19 cellular contexts compared by ENCODE assay signal in genomic region chr1:64090436-64090835, GRCh38.
"Had no signal": no experiment of that assay in that cellular context is flagged by ENCODE, and none has a peak within 500 bp of the region (broad histone marks: within the 10 kb centered on the region; RNA-seq: fewer than 3 reads in every experiment).

No MANE protein-coding gene starts in this region.

- H3K27ac ChIP-seq: RWPE1 had no signal

- DNase-seq: IMR-90, Karpas-422, KG1, MG63, NCI-H1092, NCI-H1105 treated with DMSO at 0.1 percent for 48 hours, NCI-H1417 treated with DMSO at 0.1 percent for 48 hours, NCI-H146, NCI-H1694 treated with DMSO at 0.1 percent for 48 hours, NCI-H1930, NCI-H2081, NCI-H2107, NCI-H2227 treated with DMSO at 0.1 percent for 48 hours, NCI-H69, NCI-H774, PC-3, SHP77, SK-N-SH had no signal

- H3K36me3 ChIP-seq: MG63 had no signal

- H3K4me3 ChIP-seq: MG63 had no signal

- H3K9me3 ChIP-seq: MG63, SK-N-SH had no signal
